ENCODE assay signal across 10 cellular contexts in genomic region chr3:129116482-129116946, GRCh38. TPM values are rescaled to one million over a fixed set of nuclear protein-coding genes. Genes with fewer than 3 reads are reported as not detected.
DNase-seq lines count a peak whose midpoint lies in the region; ATAC-seq and TF ChIP-seq lines count a peak whose summit lies in the region.
"Had no signal": no experiment of that assay in that cellular context is flagged by ENCODE, and none has a peak within 500 bp of the region (broad histone marks: within the 10 kb centered on the region; RNA-seq: fewer than 3 reads in every experiment).

No MANE protein-coding gene starts in this region.

- no peak for ATAC-seq in HG03520 (IDR thresholded peaks at IDR 0.05; ENCODE audit: unreplicated experiment)

- no peak overlapping the region for H3K4me3 ChIP-seq in OCI-LY1 (ENCODE audit: low read depth, low read length, poor library complexity, severe bottlenecking)
- no peak overlapping the region for H3K4me3 ChIP-seq in skeletal muscle satellite cell (ENCODE audit: low read length)

- H3K36me3 ChIP-seq in OCI-LY1 (ENCODE audit: insufficient read depth, low read length) (peaks cover 18% of the 10 kb centered on the region; the same call in 1 of the 2 replicates), skeletal muscle satellite cell (ENCODE audit: insufficient read depth, low read length) (peaks cover 21% of the 10 kb centered on the region)

- peaks cover 14% of the 10 kb centered on the region for H3K79me2 ChIP-seq in OCI-LY1 (ENCODE audit: insufficient read depth, low read length)

- TF ChIP-seq CTCF in OCI-LY1 (IDR thresholded peaks at IDR 0.05; ENCODE audit: low read length), result no peak

- H3K9ac ChIP-seq in OCI-LY1 (ENCODE audit: low read length) (no peak overlapping the region; the same call in 1 of the 2 replicates), skeletal muscle satellite cell (ENCODE audit: low read depth, low read length) (no peak overlapping the region)

- H3K4me1 ChIP-seq in OCI-LY1 (ENCODE audit: insufficient read depth, low read length, severe bottlenecking) (peaks cover 56% of the 10 kb centered on the region), skeletal muscle satellite cell (ENCODE audit: control insufficient read depth, insufficient read depth, low read length) (peaks cover 24% of the 10 kb centered on the region)

- peak overlapping the region; percentile 86 for H3K27ac ChIP-seq in OCI-LY1 (ENCODE audit: low read depth, low read length, poor library complexity, severe bottlenecking)

- H2AFZ ChIP-seq in OCI-LY1 (ENCODE audit: low read length), result no peak overlapping the region

- no peaks in the 10 kb centered on the region for H3K9me2 ChIP-seq in OCI-LY1 (ENCODE audit: low read depth, low read length)

- H3K4me2 ChIP-seq in OCI-LY1 (ENCODE audit: low read length), result peak overlapping the region; percentile 8; the same call in 1 of the 2 replicates
- H3K4me2 ChIP-seq in skeletal muscle satellite cell (ENCODE audit: low read length), result peak overlapping the region; percentile 3

- H3K9me3 ChIP-seq in OCI-LY1 (ENCODE audit: low read length), result no peaks in the 10 kb centered on the region
- no peaks in the 10 kb centered on the region for H3K9me3 ChIP-seq in skeletal muscle satellite cell (replicated peaks; ENCODE audit: low read length)

- DNase-seq in activated CD4-positive, alpha-beta T cell treated with anti-CD3 and anti-CD28 coated beads for 48 hours, result peak; percentile 32
- DNase-seq in activated CD4-positive, alpha-beta T cell treated with anti-CD3 and anti-CD28 coated beads, Interleukin-2, amount 50 U/mL, for 4 hours, result no peak
- DNase-seq in dermis blood vessel endothelial cell (peak; percentile 17), hippocampal formation (lab: John Stamatoyannopoulos, UW) (no peak), ecto neural progenitor cell (ENCODE audit: low spot score) (no peak)
- DNase-seq: T1000 had no signal

- H3K27me3 ChIP-seq in OCI-LY1 (ENCODE audit: insufficient read depth, low read length) (no peaks in the 10 kb centered on the region), skeletal muscle satellite cell (ENCODE audit: control insufficient read depth, insufficient read depth, low read length) (no peaks in the 10 kb centered on the region)

- H4K20me1 ChIP-seq in OCI-LY1 (ENCODE audit: insufficient read depth, low read length), result no peaks in the 10 kb centered on the region

- H3F3A ChIP-seq in OCI-LY1 (ENCODE audit: insufficient read depth, low read length), result no peaks in the 10 kb centered on the region

RNA-seq across cellular contexts. Expression of gene RAB43, which starts 5.1 kb away (rescaled TPM):
- total RNA-seq in dermis blood vessel endothelial cell, result 68.8 and 116 TPM in 2 replicates
- total RNA-seq in skeletal muscle satellite cell (2012; rRNA removed), result 9.2 and 10.4 TPM in 2 replicates

RNA-seq across cellular contexts. Expression of gene ISY1, which starts 44.3 kb away (rescaled TPM):
- 37.9 and 57.6 TPM in 2 replicates for total RNA-seq in dermis blood vessel endothelial cell
- 16.6 and 21.0 TPM in 2 replicates for total RNA-seq in skeletal muscle satellite cell (2012; rRNA removed)

RNA-seq across cellular contexts. Expression of gene GP9, which starts 55.9 kb away (rescaled TPM):
- not detected in 2 replicates for total RNA-seq in dermis blood vessel endothelial cell
- total RNA-seq in skeletal muscle satellite cell (2012; rRNA removed), result not detected in 2 replicates
- total RNA-seq: glomerular endothelial cell had no signal

Comparison
In these comparisons a context has a peak if more than half of its experiments do, and no peak if none do; other contexts are left out.
1. DNase-seq: peak in activated CD4-positive, alpha-beta T cell treated with anti-CD3 and anti-CD28 coated beads for 48 hours (single experiment) and dermis blood vessel endothelial cell (single experiment); none in activated CD4-positive, alpha-beta T cell treated with anti-CD3 and anti-CD28 coated beads, Interleukin-2, amount 50 U/mL, for 4 hours (0 of 2), hippocampal formation (0 of 2) and ecto neural progenitor cell (single experiment).